22 cellular contexts compared by ENCODE assay signal in genomic region chr2:177665948-177666347, GRCh38.
"Had no signal": no experiment of that assay in that cellular context is flagged by ENCODE, and none has a peak within 500 bp of the region (broad histone marks: within the 10 kb centered on the region; RNA-seq: fewer than 3 reads in every experiment).

No MANE protein-coding gene starts in this region.

- DNase-seq: activated CD4-positive, alpha-beta T cell treated with anti-CD3 and anti-CD28 coated beads for 48 hours; activated CD4-positive, alpha-beta T cell treated with anti-CD3 and anti-CD28 coated beads, Interleukin-2, amount 50 U/mL, for 48 hours; activated CD8-positive, alpha-beta memory T cell treated with anti-CD3 and anti-CD28 coated beads for 24 hours; activated effector memory CD4-positive, alpha-beta T cell treated with Interleukin-2 at 50 U/mL for 16 hours; activated naive CD4-positive, alpha-beta T cell treated with Interleukin-2 at 50 U/mL for 16 hours; amniotic stem cell; dorsolateral prefrontal cortex; effector memory CD4-positive, alpha-beta T cell; gastrocnemius medialis; naive thymus-derived CD4-positive, alpha-beta T cell; nucleus accumbens; pancreas; psoas muscle; spleen; stimulated activated naive CD4-positive, alpha-beta T cell had no signal

- ATAC-seq: gastrocnemius medialis; naive thymus-derived CD4-positive, alpha-beta T cell; pancreas; psoas muscle had no signal

- H3K27me3 ChIP-seq: brain microvascular endothelial cell, dorsolateral prefrontal cortex, gastrocnemius medialis, hepatocyte, pancreas, spleen, suprapubic skin, tibial nerve had no signal

- H3K4me2 ChIP-seq: hepatocyte had no signal

- H3K4me3 ChIP-seq: coronary artery, dorsolateral prefrontal cortex, gastrocnemius medialis, hepatocyte, pancreas, psoas muscle, spleen, suprapubic skin, tibial nerve had no signal

- H2AFZ ChIP-seq: hepatocyte had no signal

- H3K4me1 ChIP-seq: pancreas, spleen, tibial nerve had no signal

- H3K9me3 ChIP-seq: gastrocnemius medialis, pancreas, psoas muscle, spleen, suprapubic skin, tibial nerve had no signal

- H3K27ac ChIP-seq: brain microvascular endothelial cell, coronary artery, dorsolateral prefrontal cortex, gastrocnemius medialis, hepatocyte, pancreas, psoas muscle, spleen, suprapubic skin, tibial nerve, VCaP had no signal

- H3K36me3 ChIP-seq: brain microvascular endothelial cell, gastrocnemius medialis, pancreas, spleen, suprapubic skin, tibial nerve had no signal

- H3K79me2 ChIP-seq: hepatocyte had no signal

- FAIRE-seq: astrocyte, pancreas had no signal
